ENCODE assay signal across 8 cellular contexts in genomic region chr4:123599061-123599919, GRCh38.
DNase-seq lines count a peak whose midpoint lies in the region; ATAC-seq lines count a peak whose summit lies in the region.

No MANE protein-coding gene starts in this region.

- DNase-seq in T-cell (no peak), kidney tubule cell (ENCODE audit: low spot score) (peak; percentile 6), NCI-H2029 treated with DMSO at 0.1 percent for 48 hours (lab: John Stamatoyannopoulos, UW) (no peak), ecto neural progenitor cell (ENCODE audit: low spot score) (no peak), putamen (ENCODE audit: low spot score) (no peak)
- DNase-seq in activated CD4-positive, alpha-beta T cell treated with anti-CD3 and anti-CD28 coated beads, Interleukin-2, amount 50 U/mL, for 4 hours = no peak

- CTCF ChIA-PET in T-cell (lab: Charles Lee) = interaction anchor here in 1 of 2 donors (1.0 kb wide), 1 partner anchor 18 kb away, joined by 3 read pairs; no protein-coding TSS in a partner anchor

- ATAC-seq in GM18511 (IDR thresholded peaks at IDR 0.05; ENCODE audit: unreplicated experiment) = peak; percentile 15
- peak; percentile 3 for ATAC-seq in HG02840 (IDR thresholded peaks at IDR 0.05; ENCODE audit: low FRiP score, unreplicated experiment)
- peak in 1 of 4 experiments; percentile 13 for ATAC-seq in T-cell (replicated peaks in 1 of 4)

- H3K27me3 Mint-ChIP-seq in T-cell = no peaks in the 10 kb centered on the region

- H3K36me3 Mint-ChIP-seq in T-cell = no peaks in the 10 kb centered on the region

- H3K27ac Mint-ChIP-seq in T-cell = peak overlapping the region; percentile 50

- no peaks in the 10 kb centered on the region for H3K9me3 Mint-ChIP-seq in T-cell

- peak overlapping the region in 1 of 3 donors; percentile 66 for H3K4me3 Mint-ChIP-seq in T-cell

- POLR2A ChIA-PET in T-cell (lab: Charles Lee) = no interaction called here

- H3K4me1 Mint-ChIP-seq in T-cell = peaks cover 27 to 42% (median 34%) of the 10 kb centered on the region in 3 donors
